ENCODE assay signal across 26 cellular contexts in genomic region chr11:5275369-5276110, GRCh38. TPM values are rescaled to one million over a fixed set of nuclear protein-coding genes. Genes with fewer than 3 reads are reported as not detected.
"Had no signal": no experiment of that assay in that cellular context is flagged by ENCODE, and none has a peak within 500 bp of the region (broad histone marks: within the 10 kb centered on the region; RNA-seq: fewer than 3 reads in every experiment).

No MANE protein-coding gene starts in this region.

- H3K36me3 ChIP-seq: gastroesophageal sphincter, right atrium auricular region, sigmoid colon, stomach, thoracic aorta had no signal

- H3K9me3 ChIP-seq: gastroesophageal sphincter, right atrium auricular region, sigmoid colon, stomach, thoracic aorta had no signal

- H3K4me3 ChIP-seq: dorsolateral prefrontal cortex, gastroesophageal sphincter, right atrium auricular region, sigmoid colon, skin epidermis, stomach, thoracic aorta had no signal

- H3K27ac ChIP-seq: dorsolateral prefrontal cortex, gastroesophageal sphincter, right atrium auricular region, sigmoid colon, skin epidermis, stomach, thoracic aorta had no signal

- ATAC-seq: esophagus mucosa, gastroesophageal sphincter, left colon, natural killer cell had no signal

- DNase-seq: cortex of kidney; dorsolateral prefrontal cortex; effector CD8-positive, alpha-beta T cell; foreskin fibroblast; hippocampal formation; left colon; natural killer cell; posterior cingulate gyrus; sigmoid colon; stimulated activated naive CD4-positive, alpha-beta T cell; stomach; substantia nigra; trophoblast cell had no signal

- H3K27me3 ChIP-seq: gastroesophageal sphincter, right atrium auricular region, sigmoid colon, stomach had no signal

- H3K4me1 ChIP-seq: right atrium auricular region, stomach had no signal

RNA-seq across cellular contexts. Expression of gene HBE1, which starts 5.8 kb away (rescaled TPM):
- total RNA-seq: esophagus mucosa, kidney epithelial cell, left colon, lung microvascular endothelial cell, myocyte, natural killer cell, osteocyte, right atrium auricular region, sigmoid colon, thoracic aorta had no signal
- polyA plus RNA-seq: liver, sigmoid colon, stomach had no signal

RNA-seq across cellular contexts. Expression of gene HBG2, which starts 21.0 kb away (rescaled TPM):
- total RNA-seq: esophagus mucosa, gastroesophageal sphincter, kidney epithelial cell, left colon, lung microvascular endothelial cell, myocyte, natural killer cell, neural crest cell, osteocyte, sigmoid colon, thoracic aorta had no signal
- polyA plus RNA-seq: sigmoid colon, urinary bladder had no signal

RNA-seq across cellular contexts. Expression of gene HBG1, which starts 25.9 kb away (rescaled TPM):
- total RNA-seq: esophagus mucosa, gastroesophageal sphincter, kidney epithelial cell, left colon, lung microvascular endothelial cell, mesothelial cell of epicardium, myocyte, natural killer cell, neural crest cell, osteocyte, right atrium auricular region, sigmoid colon, thoracic aorta had no signal
- polyA plus RNA-seq: liver, sigmoid colon, stomach, urinary bladder had no signal

RNA-seq across cellular contexts. Expression of gene OR51B4, which starts 26.2 kb away (rescaled TPM):
- total RNA-seq: esophagus mucosa, gastroesophageal sphincter, kidney epithelial cell, left colon, liver, lung microvascular endothelial cell, myocyte, natural killer cell, neural crest cell, osteocyte, right atrium auricular region, sigmoid colon, stomach, thoracic aorta had no signal
- polyA plus RNA-seq: liver, sigmoid colon, stomach, urinary bladder had no signal

RNA-seq across cellular contexts. Expression of gene HBD, which starts 41.3 kb away (rescaled TPM):
- total RNA-seq: esophagus mucosa, gastroesophageal sphincter, kidney epithelial cell, left colon, lung microvascular endothelial cell, myocyte, natural killer cell, neural crest cell, osteocyte, sigmoid colon, thoracic aorta, urinary bladder had no signal
- polyA plus RNA-seq: sigmoid colon, urinary bladder had no signal
